10 cellular contexts compared by ENCODE assay signal in the genomic region with DNA sequence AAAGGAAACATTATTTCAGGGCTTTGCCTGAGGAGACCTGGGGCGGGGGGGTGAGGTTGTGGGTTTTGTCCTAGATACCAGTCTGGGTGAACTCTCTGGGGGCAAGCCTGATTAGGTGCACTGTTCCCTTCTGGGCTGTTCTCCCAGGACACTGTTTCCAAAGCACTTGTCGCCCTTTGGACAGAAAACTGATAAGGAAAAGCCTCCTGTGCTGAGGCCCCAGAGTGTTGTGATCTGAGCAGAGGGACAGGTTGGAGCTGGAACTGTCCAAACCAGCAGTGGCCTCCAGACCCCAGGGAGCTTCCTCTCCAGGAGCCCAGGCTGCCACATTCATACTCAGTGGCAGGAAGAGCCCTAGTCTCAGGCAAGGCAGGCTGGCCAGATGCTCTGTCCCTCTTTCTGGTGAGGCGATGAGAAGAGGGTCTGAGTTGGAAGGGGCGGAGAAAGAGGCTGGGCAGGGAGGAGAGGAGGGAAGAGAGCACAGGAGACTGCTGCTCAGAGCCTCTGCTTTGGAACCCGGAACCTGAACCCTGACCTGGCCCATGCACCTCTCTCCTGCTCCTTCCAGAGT. TPM values are rescaled to one million over a fixed set of nuclear protein-coding genes. Genes with fewer than 3 reads are reported as not detected.
A peak's percentile ranks its signal among the peaks of the same experiment; 100 is the strongest.
DNase-seq lines count a peak whose midpoint lies in the region; ATAC-seq and TF ChIP-seq lines count a peak whose summit lies in the region.
"Had no signal": no experiment of that assay in that cellular context is flagged by ENCODE, and none has a peak within 500 bp of the region (broad histone marks: within the 10 kb centered on the region; RNA-seq: fewer than 3 reads in every experiment).

No MANE protein-coding gene starts in this region.

- H3K9me3 ChIP-seq in CD8-positive, alpha-beta memory T cell (ENCODE audit: low read length), result no peaks in the 10 kb centered on the region
- H3K9me3 ChIP-seq in esophagus muscularis mucosa, result no peaks in the 10 kb centered on the region

- 72% methylated on average over 5 of the region's 5 CpGs for WGBS in esophagus muscularis mucosa

- DNase-seq in CD8-positive, alpha-beta memory T cell, result no peak
- peak; percentile 60 for DNase-seq in HuH-7.5 (ENCODE audit: low spot score)
- no peak for DNase-seq in esophagus muscularis mucosa (ENCODE audit: extremely low spot score)
- DNase-seq in naive thymus-derived CD8-positive, alpha-beta T cell, result no peak
- DNase-seq in RKO (ENCODE audit: low spot score), result no peak
- DNase-seq: SIG-M5 had no signal

- H3K27me3 ChIP-seq in CD8-positive, alpha-beta memory T cell (ENCODE audit: insufficient read depth, low read length, poor library complexity, severe bottlenecking), result peaks cover 18% of the 10 kb centered on the region
- peaks cover 0 to 51% (median 0%) of the 10 kb centered on the region in 4 donors for H3K27me3 ChIP-seq in esophagus muscularis mucosa

- ATAC-seq in naive thymus-derived CD8-positive, alpha-beta T cell, result no peak
- ATAC-seq in HG02938 (IDR thresholded peaks at IDR 0.05; ENCODE audit: unreplicated experiment), result no peak
- ATAC-seq in GM21529 (IDR thresholded peaks at IDR 0.05; ENCODE audit: unreplicated experiment), result no peak
- ATAC-seq in HG02870 (IDR thresholded peaks at IDR 0.05; ENCODE audit: unreplicated experiment), result no peak

- H3K36me3 Mint-ChIP-seq in CD8-positive, alpha-beta memory T cell, result no peaks in the 10 kb centered on the region
- H3K36me3 Mint-ChIP-seq in naive thymus-derived CD8-positive, alpha-beta T cell, result no peaks in the 10 kb centered on the region

- H3K9me3 Mint-ChIP-seq in CD8-positive, alpha-beta memory T cell, result no peaks in the 10 kb centered on the region
- no peaks in the 10 kb centered on the region for H3K9me3 Mint-ChIP-seq in naive thymus-derived CD8-positive, alpha-beta T cell

- peaks cover 0 to 5% (median 1%) of the 10 kb centered on the region in 3 donors for H3K4me1 Mint-ChIP-seq in CD8-positive, alpha-beta memory T cell
- H3K4me1 Mint-ChIP-seq in naive thymus-derived CD8-positive, alpha-beta T cell, result peaks cover 2 to 9% (median 7%) of the 10 kb centered on the region in 4 donors

- TF ChIP-seq POLR2A in esophagus muscularis mucosa (IDR thresholded peaks at IDR 0.05; ENCODE audit: low read depth), result no peak

- peaks cover 35 to 63% of the 10 kb centered on the region in 2 donors for H3K27me3 Mint-ChIP-seq in CD8-positive, alpha-beta memory T cell
- H3K27me3 Mint-ChIP-seq in naive thymus-derived CD8-positive, alpha-beta T cell, result peaks cover 23 to 68% (median 51%) of the 10 kb centered on the region in 5 donors

- TF ChIP-seq CTCF in esophagus muscularis mucosa (IDR thresholded peaks at IDR 0.05), result no peak

- no peaks in the 10 kb centered on the region for H3K36me3 ChIP-seq in CD8-positive, alpha-beta memory T cell (ENCODE audit: insufficient read depth, low read length)
- H3K36me3 ChIP-seq in esophagus muscularis mucosa, result no peaks in the 10 kb centered on the region

- no peak overlapping the region for H3K27ac Mint-ChIP-seq in CD8-positive, alpha-beta memory T cell
- H3K27ac Mint-ChIP-seq in naive thymus-derived CD8-positive, alpha-beta T cell, result no peak overlapping the region

- H3K27ac ChIP-seq in CD8-positive, alpha-beta memory T cell (ENCODE audit: low read depth, low read length), result no peak overlapping the region
- H3K27ac ChIP-seq in esophagus muscularis mucosa (replicated peaks in 1 of 4), result peak overlapping the region; percentile 30 to 60 (median 58)
- H3K27ac ChIP-seq: KMS-11 had no signal

- no peak overlapping the region for H3K4me3 ChIP-seq in CD8-positive, alpha-beta memory T cell (ENCODE audit: low read length)
- H3K4me3 ChIP-seq in esophagus muscularis mucosa, result peak overlapping the region; percentile 61 to 75 (median 67)

- no peaks in the 10 kb centered on the region for H3K4me1 ChIP-seq in CD8-positive, alpha-beta memory T cell (ENCODE audit: insufficient read depth, low read length)
- H3K4me1 ChIP-seq in esophagus muscularis mucosa, result peaks cover 42 to 44% (median 43%) of the 10 kb centered on the region in 4 donors

- POLR2A ChIA-PET in CD8-positive, alpha-beta memory T cell (lab: Charles Lee), result no interaction called here
- POLR2A ChIA-PET in naive thymus-derived CD8-positive, alpha-beta T cell (lab: Charles Lee), result no interaction called here

- CTCF ChIA-PET in CD8-positive, alpha-beta memory T cell (lab: Charles Lee), result no interaction called here

- intact Hi-C loops in esophagus muscularis mucosa (cut with DNase I), result no loop called here

- H3K4me3 Mint-ChIP-seq in CD8-positive, alpha-beta memory T cell, result peak overlapping the region; percentile 32 to 67 (median 55)
- H3K4me3 Mint-ChIP-seq in naive thymus-derived CD8-positive, alpha-beta T cell, result peak overlapping the region in 9 of 10 donors; percentile 22 to 88 (median 67)

- TF ChIP-seq EP300 in esophagus muscularis mucosa (IDR thresholded peaks at IDR 0.05), result no peak

RNA-seq across cellular contexts. Expression of gene GALNT16, which starts 1.9 kb away (rescaled TPM):
- total RNA-seq in CD8-positive, alpha-beta memory T cell, result under 1 TPM in 1 of 2 experiments, not detected in 1; 0.11 TPM
- polyA plus RNA-seq in CD8-positive, alpha-beta memory T cell, result not detected
- 10 to 100 TPM in 2 of 4 donors, 1 to 10 TPM in 2; 5.8 to 18.4 (median 10.5) TPM for total RNA-seq in esophagus muscularis mucosa
- not detected for total RNA-seq in naive thymus-derived CD8-positive, alpha-beta T cell
- polyA plus RNA-seq in naive thymus-derived CD8-positive, alpha-beta T cell, result not detected

Comparison
In these comparisons a context has a peak if more than half of its experiments do, and no peak if none do; other contexts are left out.
1. RNA of gene GALNT16, which starts 1.9 kb away (total RNA-seq): 5.8 to 18.4 TPM in esophagus muscularis mucosa; 0.11 TPM in CD8-positive, alpha-beta memory T cell and not detected in naive thymus-derived CD8-positive, alpha-beta T cell; every median in the first group is over 4 times any median in the second.